23 cellular contexts compared by ENCODE assay signal in genomic region chr7:148347981-148348380, GRCh38.
DNase-seq lines count a peak whose midpoint lies in the region; ATAC-seq and TF ChIP-seq lines count a peak whose summit lies in the region.
"Had no signal": no experiment of that assay in that cellular context is flagged by ENCODE, and none has a peak within 500 bp of the region (broad histone marks: within the 10 kb centered on the region; RNA-seq: fewer than 3 reads in every experiment).

No MANE protein-coding gene starts in this region.

- H2BK15ac ChIP-seq in H9 (ENCODE audit: low read depth, low read length): no peak overlapping the region

- TF ChIP-seq EP300 in gastroesophageal sphincter (IDR thresholded peaks at IDR 0.05): no peak

- ATAC-seq in WTC11 (no peak), gastroesophageal sphincter (no peak)
- ATAC-seq: A549, GM12878, GM23338, HCT116 had no signal

- H3K14ac ChIP-seq in H9 (ENCODE audit: insufficient read depth, low read length): no peak overlapping the region
- H3K14ac ChIP-seq in trophoblast cell (ENCODE audit: low read length): no peak overlapping the region

- H3K36me3 Mint-ChIP-seq in H9 (ENCODE audit: insufficient read depth in 1 of 3, low read depth in 3 of 3) (peaks cover 19 to 46% (median 42%) of the 10 kb centered on the region in 3 experiments; a peak in 6 of 7 replicates), WTC11 (peaks cover 16% of the 10 kb centered on the region)
- H3K36me3 Mint-ChIP-seq: CD14-positive monocyte had no signal

- no peaks in the 10 kb centered on the region for H3K27me3 ChIP-seq in H9 (ENCODE audit: insufficient read depth, low read length)
- no peaks in the 10 kb centered on the region for H3K27me3 ChIP-seq in trophoblast cell (ENCODE audit: insufficient read depth, low read length)
- H3K27me3 ChIP-seq in gastroesophageal sphincter: no peaks in the 10 kb centered on the region

- no peak overlapping the region for H3K56ac ChIP-seq in H9 (ENCODE audit: insufficient read length, low read depth, low read length)

- H3K9ac ChIP-seq in H9 (ENCODE audit: extremely low read depth, insufficient read length, low read length) (no peak overlapping the region), trophoblast cell (ENCODE audit: low read length) (no peak overlapping the region)
- H3K9ac ChIP-seq: KMS-11 had no signal

- no peak overlapping the region for H3K27ac ChIP-seq in H9 (ENCODE audit: insufficient read length, low read depth, low read length)
- H3K27ac ChIP-seq in mesodermal cell (ENCODE audit: low read depth, low read length, severe bottlenecking): peak overlapping the region; percentile 86
- peak overlapping the region; percentile 43 for H3K27ac ChIP-seq in trophoblast cell (ENCODE audit: low read depth, low read length)
- no peak overlapping the region for H3K27ac ChIP-seq in gastroesophageal sphincter
- H3K27ac ChIP-seq: A549, KMS-11, SJCRH30 had no signal

- H4K91ac ChIP-seq in H9 (ENCODE audit: insufficient read length, low read depth, low read length): no peak overlapping the region
- H4K91ac ChIP-seq in trophoblast cell (ENCODE audit: low read depth, low read length): no peak overlapping the region

- H3K4me2 ChIP-seq in H9 (ENCODE audit: insufficient read depth, insufficient read length, low read length): no peak overlapping the region
- H3K4me2 ChIP-seq in trophoblast cell (ENCODE audit: low read length): no peak overlapping the region
- H3K4me2 ChIP-seq: A549, GM23338, KMS-11 had no signal

- H3K23ac ChIP-seq in H9 (ENCODE audit: insufficient read length, low read depth, low read length): no peak overlapping the region
- H3K23ac ChIP-seq in trophoblast cell (ENCODE audit: low read length): no peak overlapping the region

- H2BK20ac ChIP-seq in H9 (ENCODE audit: low read depth, low read length, poor library complexity, severe bottlenecking): no peak overlapping the region

- DNase-seq in H9 (no peak), WTC11 (ENCODE audit: low spot score) (no peak), trophoblast cell (no peak), DMS53 (lab: John Stamatoyannopoulos, UW) (no peak), NOMO-1 (lab: John Stamatoyannopoulos, UW; ENCODE audit: unreplicated experiment in 2 of 2) (no peak)
- DNase-seq: EL, IMR-90, NCI-H1105, NCI-H146, NCI-H2029, NCI-H510A treated with DMSO at 0.1 percent for 48 hours, NCI-H748 treated with DMSO at 0.1 percent for 48 hours, OCI-M1, SJCRH30 had no signal

- no peak overlapping the region for H2BK12ac ChIP-seq in H9 (ENCODE audit: insufficient read length, low read depth, low read length)
- no peak overlapping the region for H2BK12ac ChIP-seq in trophoblast cell (ENCODE audit: low read length)

- H3K36me3 ChIP-seq in mesodermal cell (ENCODE audit: control insufficient read depth, insufficient read depth, low read length) (peaks cover 19% of the 10 kb centered on the region), trophoblast cell (ENCODE audit: control insufficient read depth in 1 of 2, insufficient read depth in 2 of 2, low read length in 2 of 2) (peaks cover 0 to under 1% of the 10 kb centered on the region in 2 experiments), gastroesophageal sphincter (no peaks in the 10 kb centered on the region)
- H3K36me3 ChIP-seq: SJCRH30 had no signal

- peak overlapping the region; percentile 12 to 71 (median 48); a peak in 4 of 7 replicates for H3K27ac Mint-ChIP-seq in H9
- H3K27ac Mint-ChIP-seq in WTC11: peak overlapping the region; percentile 46; the same call in 1 of the 2 replicates
- H3K27ac Mint-ChIP-seq: B cell, GM23338 had no signal

- no peak overlapping the region for H3K4ac ChIP-seq in H9 (ENCODE audit: low read depth, low read length)
- H3K4ac ChIP-seq in trophoblast cell (ENCODE audit: low read depth, low read length): no peak overlapping the region

- H3K79me2 ChIP-seq in H9 (ENCODE audit: insufficient read depth, low read length) (peaks cover 3% of the 10 kb centered on the region; the same call in 1 of the 2 replicates), trophoblast cell (ENCODE audit: control insufficient read depth, insufficient read depth, low read length, poor library complexity) (peaks cover 2% of the 10 kb centered on the region)

- H3K4me3 ChIP-seq in mesodermal cell (ENCODE audit: extremely low read depth, insufficient read depth, low read length, poor library complexity, severe bottlenecking) (no peak overlapping the region), trophoblast cell (ENCODE audit: low read depth, low read length) (no peak overlapping the region), gastroesophageal sphincter (no peak overlapping the region)
- H3K4me3 ChIP-seq: A549, GM12878, GM23338, SJCRH30 had no signal

- H3K9me3 Mint-ChIP-seq in H9: no peaks in the 10 kb centered on the region; a peak in 2 of 5 replicates
- peaks cover 6% of the 10 kb centered on the region for H3K9me3 Mint-ChIP-seq in WTC11
- H3K9me3 Mint-ChIP-seq: GM23338 had no signal

- H3K9me3 ChIP-seq in H9 (ENCODE audit: control insufficient read depth, low read depth, low read length) (no peaks in the 10 kb centered on the region), mesodermal cell (ENCODE audit: control insufficient read depth, low read length) (no peaks in the 10 kb centered on the region), trophoblast cell (ENCODE audit: insufficient read depth, low read depth, low read length) (no peaks in the 10 kb centered on the region), gastroesophageal sphincter (no peaks in the 10 kb centered on the region)
- H3K9me3 ChIP-seq: A549, SJCRH30 had no signal

- H3T11ph ChIP-seq in H9 (ENCODE audit: low read length): no peak overlapping the region

- H3K79me1 ChIP-seq in H9 (ENCODE audit: insufficient read depth, low read depth, low read length, poor library complexity, severe bottlenecking) (peaks cover 4% of the 10 kb centered on the region), trophoblast cell (ENCODE audit: low read length) (peaks cover 2% of the 10 kb centered on the region)

- POLR2A ChIA-PET in WTC11 (lab: Charles Lee): no interaction called here

- no peaks in the 10 kb centered on the region for H3K23me2 ChIP-seq in H9 (ENCODE audit: insufficient read length, low read depth, low read length, poor library complexity, severe bottlenecking)

- H2AFZ ChIP-seq in H9 (ENCODE audit: low read length) (no peak overlapping the region), trophoblast cell (ENCODE audit: insufficient read depth, low read length, poor library complexity) (no peak overlapping the region)
- H2AFZ ChIP-seq: GM23338 had no signal

- H2BK5ac ChIP-seq in H9 (ENCODE audit: insufficient read length, low read length) (no peak overlapping the region), trophoblast cell (ENCODE audit: low read depth, low read length, poor library complexity) (no peak overlapping the region)

- H3K18ac ChIP-seq in H9 (ENCODE audit: insufficient read length, low read depth, low read length): no peak overlapping the region
- no peak overlapping the region for H3K18ac ChIP-seq in trophoblast cell (ENCODE audit: low read length)

- H2BK120ac ChIP-seq in H9 (ENCODE audit: low read depth, low read length, poor library complexity, severe bottlenecking): no peak overlapping the region
- no peak overlapping the region for H2BK120ac ChIP-seq in trophoblast cell (ENCODE audit: insufficient read depth, low read length, poor library complexity)

- H3K4me3 Mint-ChIP-seq in H9 (no peak overlapping the region), WTC11 (no peak overlapping the region)
- H3K4me3 Mint-ChIP-seq: B cell, CD14-positive monocyte, GM23338 had no signal

- no peak for TF ChIP-seq POLR2A in gastroesophageal sphincter (IDR thresholded peaks at IDR 0.05)

- TF ChIP-seq CTCF in H9 (conservative IDR thresholded peaks at IDR 0.05) (no peak), WTC11 (IDR thresholded peaks at IDR 0.05) (no peak), gastroesophageal sphincter (IDR thresholded peaks at IDR 0.05) (no peak)

- WGBS in H9 (ENCODE audit: extremely low coverage, insufficient read length, low lambda C conversion rate): no CpG with 5 or more reads among the region's 5 CpGs
- WGBS in mesodermal cell (ENCODE audit: insufficient coverage in 2 of 2), 2 experiments: 76% methylated on average over 2 of the region's 5 CpGs; no CpG with 5 or more reads in 1 of the 2 experiments
- WGBS in trophoblast cell (ENCODE audit: extremely low coverage, insufficient coverage, insufficient read length): no CpG with 5 or more reads among the region's 5 CpGs
- WGBS in gastroesophageal sphincter (ENCODE audit: low coverage in 1 of 2), 2 donors: 45 to 60% methylated on average over 4 to 5 of the region's 5 CpGs

- CTCF ChIA-PET in WTC11 (lab: Charles Lee): no interaction called here

- H4K8ac ChIP-seq in H9 (replicated peaks; ENCODE audit: insufficient read length, low read depth, low read length) (no peak overlapping the region), trophoblast cell (ENCODE audit: low read depth, low read length) (no peak overlapping the region)

- no peaks in the 10 kb centered on the region for H4K20me1 ChIP-seq in H9 (ENCODE audit: control insufficient read depth, insufficient read depth, insufficient read length)

- H3K4me1 ChIP-seq in H9 (ENCODE audit: insufficient read depth, low read length) (no peaks in the 10 kb centered on the region; the same call in 1 of the 2 replicates), mesodermal cell (ENCODE audit: control insufficient read depth, insufficient read depth, low read length, poor library complexity, severe bottlenecking) (peaks cover 25% of the 10 kb centered on the region), trophoblast cell (ENCODE audit: control insufficient read depth in 1 of 2, insufficient read depth in 2 of 2, low read length in 2 of 2) (peaks cover 11 to 13% of the 10 kb centered on the region in 2 experiments), gastroesophageal sphincter (no peaks in the 10 kb centered on the region)
- H3K4me1 ChIP-seq: A549, SJCRH30 had no signal

- H3K4me1 Mint-ChIP-seq in H9 (peaks cover 31 to 42% of the 10 kb centered on the region in 2 experiments), WTC11 (peaks cover 34% of the 10 kb centered on the region)
- H3K4me1 Mint-ChIP-seq: CD14-positive monocyte had no signal

- no peak overlapping the region for H4K12ac ChIP-seq in trophoblast cell (ENCODE audit: low read depth, low read length)

- no peak overlapping the region for H4K5ac ChIP-seq in H9 (ENCODE audit: insufficient read length, low read depth, low read length)

- H2AK5ac ChIP-seq in H9 (ENCODE audit: insufficient read length, low read length): no peak overlapping the region
- no peak overlapping the region for H2AK5ac ChIP-seq in trophoblast cell (ENCODE audit: low read length)

- H3K27me3 Mint-ChIP-seq in H9 (ENCODE audit: low read depth) (no peaks in the 10 kb centered on the region), WTC11 (ENCODE audit: low read depth) (no peaks in the 10 kb centered on the region)

TF ChIP-seq in WTC11, 78 proteins besides CTCF, POLR2A, EP300 and RAD21 (continues in another document):
- TF ChIP-seq MYBL2 (CRISPR knock-in tag; IDR thresholded peaks at IDR 0.05) (no peak), FOXK1 (CRISPR knock-in tag; IDR thresholded peaks at IDR 0.05) (no peak), SOX15 (CRISPR knock-in tag; IDR thresholded peaks at IDR 0.05) (no peak)

Comparison
In these comparisons a context has a peak if more than half of its experiments do, and no peak if none do; other contexts are left out.
1. H3K27ac ChIP-seq: peak in mesodermal cell (single experiment) and trophoblast cell (single experiment); none in H9 (single experiment) and gastroesophageal sphincter (0 of 4).